ENCODE assay signal across 10 cellular contexts in the genomic region with DNA sequence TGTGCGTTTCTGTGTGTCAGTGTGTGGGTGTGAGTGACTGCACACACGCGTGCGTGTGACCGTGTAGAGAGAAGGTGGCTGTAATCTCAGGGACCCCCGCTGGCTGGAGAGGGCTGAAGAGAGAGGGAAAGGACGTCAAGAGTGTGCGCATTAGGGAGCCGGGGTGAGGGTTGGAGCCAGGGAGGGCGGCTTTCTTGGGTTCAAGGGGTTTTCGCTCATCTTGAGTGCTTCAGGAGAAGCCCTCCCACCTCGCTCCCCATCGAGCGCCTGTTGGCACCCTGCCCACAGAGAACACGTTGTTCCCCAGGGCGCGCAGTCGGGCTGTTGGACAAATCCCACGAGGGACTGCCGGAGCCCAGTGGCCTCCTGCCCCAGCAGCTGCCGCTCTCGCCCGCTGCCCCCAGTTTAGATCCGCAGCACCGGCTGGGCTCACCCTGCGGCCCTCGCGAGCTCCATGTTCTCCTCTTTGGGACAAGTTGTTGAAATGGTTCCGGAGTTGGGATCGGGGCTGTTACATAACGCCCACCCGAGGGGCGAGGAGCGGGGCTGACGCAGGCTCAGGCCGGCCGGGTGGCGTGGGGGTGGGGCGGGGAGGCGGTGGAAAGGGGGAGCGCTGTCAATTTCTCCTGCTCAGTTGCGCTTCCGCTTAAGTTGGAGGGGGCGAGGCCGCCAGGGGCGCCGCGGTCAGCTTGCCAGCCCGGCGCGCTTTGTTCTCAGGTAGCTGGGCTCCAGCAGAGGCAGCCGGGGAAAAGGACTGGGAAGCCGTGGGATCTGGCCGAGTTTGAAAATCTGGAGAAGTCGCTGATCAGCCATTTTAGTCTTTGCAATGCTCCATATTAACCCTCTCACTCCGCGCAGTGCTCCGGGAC. TPM values are rescaled to one million over a fixed set of nuclear protein-coding genes. Genes with fewer than 3 reads are reported as not detected.
DNase-seq lines count a peak whose midpoint lies in the region; ATAC-seq and TF ChIP-seq lines count a peak whose summit lies in the region.
"Had no signal": no experiment of that assay in that cellular context is flagged by ENCODE, and none has a peak within 500 bp of the region (broad histone marks: within the 10 kb centered on the region; RNA-seq: fewer than 3 reads in every experiment).

No MANE protein-coding gene starts in this region.

- ATAC-seq in WTC11 (peak; percentile 64), left colon (no peak)

- DNase-seq in DMS 273 (lab: John Stamatoyannopoulos, UW; ENCODE audit: unreplicated experiment) (peak; percentile 54), DMS 273 treated with DMSO at 0.1 percent for 48 hours (lab: John Stamatoyannopoulos, UW) (no peak), WTC11 (ENCODE audit: low spot score) (peak; percentile 70), SJCRH30 (no peak), left colon (no peak)
- DNase-seq in activated CD4-positive, alpha-beta T cell treated with anti-CD3 and anti-CD28 coated beads for 48 hours, result no peak

- H3K9ac ChIP-seq in iPS-15b (ENCODE audit: low read depth, low read length) (no peak overlapping the region), stomach smooth muscle (ENCODE audit: low read length in 2 of 2) (no peak overlapping the region)

- intact Hi-C loops in left colon (cut with DNase I, micrococcal nuclease), result loop anchor here in 1 of 2 donors (10.0 kb wide), 1 partner anchor 753 kb away; no protein-coding TSS in a partner anchor

- H3K27me3 ChIP-seq in iPS-15b (ENCODE audit: control insufficient read depth, insufficient read depth, low read length) (peaks cover 61% of the 10 kb centered on the region), stomach smooth muscle (ENCODE audit: control insufficient read depth in 1 of 2, insufficient read depth in 2 of 2, low read length in 2 of 2) (peaks cover 24 to 34% of the 10 kb centered on the region in 2 donors), SJCRH30 (no peaks in the 10 kb centered on the region)

- H3K4me3 Mint-ChIP-seq in WTC11, result peak overlapping the region; percentile 76
- H3K4me3 Mint-ChIP-seq: activated naive CD8-positive, alpha-beta T cell had no signal

- H3K4me1 ChIP-seq in iPS-15b (ENCODE audit: control insufficient read depth, insufficient read depth, low read length) (peaks cover 2% of the 10 kb centered on the region), stomach smooth muscle (ENCODE audit: control insufficient read depth, insufficient read depth, low read length) (peaks cover 12% of the 10 kb centered on the region), SJCRH30 (no peaks in the 10 kb centered on the region)

- H3K4me3 ChIP-seq in iPS-15b (ENCODE audit: low read depth, low read length) (peak overlapping the region; percentile 57), stomach smooth muscle (ENCODE audit: low read length in 2 of 2) (peak overlapping the region; percentile 51 to 54), SJCRH30 (no peak overlapping the region)

- peaks cover 22% of the 10 kb centered on the region for H3K4me1 Mint-ChIP-seq in WTC11

- no peaks in the 10 kb centered on the region for H3K36me3 Mint-ChIP-seq in WTC11
- H3K36me3 Mint-ChIP-seq: activated naive CD8-positive, alpha-beta T cell had no signal

- H3K27ac ChIP-seq in stomach smooth muscle (ENCODE audit: low read length), result no peak overlapping the region
- H3K27ac ChIP-seq in SJCRH30, result no peak overlapping the region
- H3K27ac ChIP-seq: HL-60 had no signal

- no peaks in the 10 kb centered on the region for H3K9me3 ChIP-seq in iPS-15b (ENCODE audit: control insufficient read depth, insufficient read depth, low read length)
- H3K9me3 ChIP-seq in stomach smooth muscle (ENCODE audit: control insufficient read depth in 2 of 2, low read length in 2 of 2), result peaks cover 0 to 1% of the 10 kb centered on the region in 2 donors
- H3K9me3 ChIP-seq in SJCRH30 (replicated peaks), result no peaks in the 10 kb centered on the region

- CTCF ChIA-PET in WTC11 (lab: Charles Lee), result interaction anchor here (0.6 to 2.1 kb wide), 7 partner anchors 12 to 756 kb away, joined by 3 to 9 read pairs (median 5); no protein-coding TSS in a partner anchor

- H3K36me3 ChIP-seq in iPS-15b (ENCODE audit: control insufficient read depth, insufficient read depth, low read length), result no peaks in the 10 kb centered on the region
- H3K36me3 ChIP-seq in stomach smooth muscle (ENCODE audit: control insufficient read depth in 2 of 2, insufficient read depth in 2 of 2, low read length in 2 of 2), result no peaks in the 10 kb centered on the region
- no peaks in the 10 kb centered on the region for H3K36me3 ChIP-seq in SJCRH30

- H3K27me3 Mint-ChIP-seq in WTC11 (ENCODE audit: low read depth), result peaks cover 69% of the 10 kb centered on the region

- H3K9me3 Mint-ChIP-seq in WTC11, result no peaks in the 10 kb centered on the region

- no peak for TF ChIP-seq CTCF in WTC11 (IDR thresholded peaks at IDR 0.05)

- no peak overlapping the region for H3K27ac Mint-ChIP-seq in WTC11
- H3K27ac Mint-ChIP-seq: activated naive CD8-positive, alpha-beta T cell had no signal

- POLR2A ChIA-PET in WTC11 (lab: Charles Lee), result interaction anchor here (0.7 kb wide), 1 partner anchor 396 kb away, joined by 5 read pairs; no protein-coding TSS in a partner anchor

TF ChIP-seq in WTC11, 78 proteins besides CTCF, POLR2A, EP300 and RAD21:
- TF ChIP-seq NFE2L1 (CRISPR knock-in tag; IDR thresholded peaks at IDR 0.05) (0 out of 2 replicates have a peak, but pooled peaks have one; percentile 38), CBFB (CRISPR knock-in tag; IDR thresholded peaks at IDR 0.05; ENCODE audit: low read depth) (no peak)
- TF ChIP-seq, protein P1, sequence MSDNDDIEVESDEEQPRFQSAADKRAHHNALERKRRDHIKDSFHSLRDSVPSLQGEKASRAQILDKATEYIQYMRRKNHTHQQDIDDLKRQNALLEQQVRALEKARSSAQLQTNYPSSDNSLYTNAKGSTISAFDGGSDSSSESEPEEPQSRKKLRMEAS (CRISPR knock-in tag; IDR thresholded peaks at IDR 0.05), result peak; percentile 40; the same call in 1 of the 2 replicates
- TF ChIP-seq, protein P2, sequence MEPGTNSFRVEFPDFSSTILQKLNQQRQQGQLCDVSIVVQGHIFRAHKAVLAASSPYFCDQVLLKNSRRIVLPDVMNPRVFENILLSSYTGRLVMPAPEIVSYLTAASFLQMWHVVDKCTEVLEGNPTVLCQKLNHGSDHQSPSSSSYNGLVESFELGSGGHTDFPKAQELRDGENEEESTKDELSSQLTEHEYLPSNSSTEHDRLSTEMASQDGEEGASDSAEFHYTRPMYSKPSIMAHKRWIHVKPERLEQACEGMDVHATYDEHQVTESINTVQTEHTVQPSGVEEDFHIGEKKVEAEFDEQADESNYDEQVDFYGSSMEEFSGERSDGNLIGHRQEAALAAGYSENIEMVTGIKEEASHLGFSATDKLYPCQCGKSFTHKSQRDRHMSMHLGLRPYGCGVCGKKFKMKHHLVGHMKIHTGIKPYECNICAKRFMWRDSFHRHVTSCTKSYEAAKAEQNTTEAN (CRISPR knock-in tag; IDR thresholded peaks at IDR 0.05), result 0 out of 2 replicates have a peak, but pooled peaks have one; percentile 26
- TF ChIP-seq, protein P3, sequence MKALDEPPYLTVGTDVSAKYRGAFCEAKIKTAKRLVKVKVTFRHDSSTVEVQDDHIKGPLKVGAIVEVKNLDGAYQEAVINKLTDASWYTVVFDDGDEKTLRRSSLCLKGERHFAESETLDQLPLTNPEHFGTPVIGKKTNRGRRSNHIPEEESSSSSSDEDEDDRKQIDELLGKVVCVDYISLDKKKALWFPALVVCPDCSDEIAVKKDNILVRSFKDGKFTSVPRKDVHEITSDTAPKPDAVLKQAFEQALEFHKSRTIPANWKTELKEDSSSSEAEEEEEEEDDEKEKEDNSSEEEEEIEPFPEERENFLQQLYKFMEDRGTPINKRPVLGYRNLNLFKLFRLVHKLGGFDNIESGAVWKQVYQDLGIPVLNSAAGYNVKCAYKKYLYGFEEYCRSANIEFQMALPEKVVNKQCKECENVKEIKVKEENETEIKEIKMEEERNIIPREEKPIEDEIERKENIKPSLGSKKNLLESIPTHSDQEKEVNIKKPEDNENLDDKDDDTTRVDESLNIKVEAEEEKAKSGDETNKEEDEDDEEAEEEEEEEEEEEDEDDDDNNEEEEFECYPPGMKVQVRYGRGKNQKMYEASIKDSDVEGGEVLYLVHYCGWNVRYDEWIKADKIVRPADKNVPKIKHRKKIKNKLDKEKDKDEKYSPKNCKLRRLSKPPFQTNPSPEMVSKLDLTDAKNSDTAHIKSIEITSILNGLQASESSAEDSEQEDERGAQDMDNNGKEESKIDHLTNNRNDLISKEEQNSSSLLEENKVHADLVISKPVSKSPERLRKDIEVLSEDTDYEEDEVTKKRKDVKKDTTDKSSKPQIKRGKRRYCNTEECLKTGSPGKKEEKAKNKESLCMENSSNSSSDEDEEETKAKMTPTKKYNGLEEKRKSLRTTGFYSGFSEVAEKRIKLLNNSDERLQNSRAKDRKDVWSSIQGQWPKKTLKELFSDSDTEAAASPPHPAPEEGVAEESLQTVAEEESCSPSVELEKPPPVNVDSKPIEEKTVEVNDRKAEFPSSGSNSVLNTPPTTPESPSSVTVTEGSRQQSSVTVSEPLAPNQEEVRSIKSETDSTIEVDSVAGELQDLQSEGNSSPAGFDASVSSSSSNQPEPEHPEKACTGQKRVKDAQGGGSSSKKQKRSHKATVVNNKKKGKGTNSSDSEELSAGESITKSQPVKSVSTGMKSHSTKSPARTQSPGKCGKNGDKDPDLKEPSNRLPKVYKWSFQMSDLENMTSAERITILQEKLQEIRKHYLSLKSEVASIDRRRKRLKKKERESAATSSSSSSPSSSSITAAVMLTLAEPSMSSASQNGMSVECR (CRISPR knock-in tag; IDR thresholded peaks at IDR 0.05; ENCODE audit: borderline replicate concordance), result 0 out of 2 replicates have a peak, but pooled peaks have one; percentile 43

RNA-seq across cellular contexts. Expression of a gene that starts 1.6 kb away (rescaled TPM):
- total RNA-seq in WTC11 (2021), result not detected in 3 replicates
- 0.24 TPM in 1 of 2 replicates, not detected in the other for total RNA-seq in SJCRH30 (2014; rRNA removed; shearing (Covaris generic))
- total RNA-seq in left colon, result under 1 TPM; 0.08 to 0.12 TPM

Comparison
In these comparisons a context has a peak if more than half of its experiments do, and no peak if none do; other contexts are left out.
1. DNase-seq: peak in DMS 273 (single experiment) and WTC11 (single experiment); none in DMS 273 treated with DMSO at 0.1 percent for 48 hours (single experiment), SJCRH30 (0 of 2), left colon (0 of 2) and activated CD4-positive, alpha-beta T cell treated with anti-CD3 and anti-CD28 coated beads for 48 hours (single experiment).